8 cellular contexts compared by ENCODE assay signal in the genomic region with DNA sequence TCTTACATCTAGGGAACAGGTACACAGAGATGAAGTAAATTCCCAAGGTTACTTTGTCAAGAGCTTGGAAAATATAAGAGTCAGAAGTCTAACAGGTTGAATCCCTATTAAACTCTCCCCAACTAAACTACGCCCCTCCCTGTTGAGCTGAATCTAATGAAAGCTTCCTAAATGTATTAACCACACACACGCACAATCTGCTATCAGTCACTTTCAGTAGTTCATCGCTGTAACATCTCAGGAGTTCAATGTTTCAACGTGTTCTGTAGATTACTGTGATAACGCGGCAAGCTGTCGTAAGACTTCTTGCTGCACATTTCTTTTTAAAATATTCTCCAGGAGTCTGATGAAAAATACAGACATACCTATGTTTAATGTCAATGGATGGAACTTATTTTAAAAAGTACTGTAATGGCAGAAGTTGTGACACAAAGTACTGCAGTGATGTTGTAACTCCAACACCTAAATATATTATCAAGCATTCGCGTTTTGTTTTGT. TPM values are rescaled to one million over a fixed set of nuclear protein-coding genes. Genes with fewer than 3 reads are reported as not detected.
A peak's percentile ranks its signal among the peaks of the same experiment; 100 is the strongest.
DNase-seq lines count a peak whose midpoint lies in the region; ATAC-seq, FAIRE-seq and TF ChIP-seq lines count a peak whose summit lies in the region.

No MANE protein-coding gene starts in this region.

- H2BK120ac ChIP-seq in mesenchymal stem cell (ENCODE audit: low read depth, low read length): no peak overlapping the region

- H3K4me2 ChIP-seq in Karpas-422 (ENCODE audit: low read depth, low read length, poor library complexity, severe bottlenecking): peak overlapping the region; percentile 87
- H3K4me2 ChIP-seq in mesenchymal stem cell (ENCODE audit: low read length, poor library complexity, severe bottlenecking): peak overlapping the region; percentile 64

- ATAC-seq in GM18873 (IDR thresholded peaks at IDR 0.05; ENCODE audit: low FRiP score, unreplicated experiment): no peak
- no peak for ATAC-seq in HG03280 (IDR thresholded peaks at IDR 0.05; ENCODE audit: unreplicated experiment)

- H3K9ac ChIP-seq in Karpas-422 (ENCODE audit: low read length) (peak overlapping the region; percentile 74), mesenchymal stem cell (ENCODE audit: low read length) (peak overlapping the region; percentile 99)

- H3K4me1 ChIP-seq in Karpas-422 (ENCODE audit: low read length) (peaks cover 20% of the 10 kb centered on the region), mesenchymal stem cell (ENCODE audit: control insufficient read depth, insufficient read depth, low read depth, low read length) (peaks cover 4% of the 10 kb centered on the region)

- no peaks in the 10 kb centered on the region for H3K79me1 ChIP-seq in mesenchymal stem cell (replicated peaks; ENCODE audit: low read length, poor library complexity, severe bottlenecking)

- WGBS in mesenchymal stem cell: 90% methylated on average over 6 of the region's 9 CpGs

- H2BK15ac ChIP-seq in mesenchymal stem cell (ENCODE audit: low read depth, poor library complexity, severe bottlenecking): no peak overlapping the region

- H3K36me3 ChIP-seq in GM06990 (ENCODE audit: control insufficient read depth, insufficient read depth, low read length) (peaks cover 5% of the 10 kb centered on the region), Karpas-422 (ENCODE audit: insufficient read depth, low read length) (peaks cover 38% of the 10 kb centered on the region), mesenchymal stem cell (ENCODE audit: control insufficient read depth in 1 of 2, insufficient read depth in 2 of 2, low read depth in 1 of 2, low read length in 2 of 2) (peaks cover 8 to 26% of the 10 kb centered on the region in 2 experiments)

- no peak overlapping the region for H2AK5ac ChIP-seq in mesenchymal stem cell (ENCODE audit: low read length, severe bottlenecking)

- H3K4me3 ChIP-seq in GM06990 (replicated peaks; ENCODE audit: low read depth, low read length) (peak overlapping the region; percentile 59), Karpas-422 (ENCODE audit: low read length) (peak overlapping the region; percentile 70), mesenchymal stem cell (ENCODE audit: insufficient read depth in 1 of 2, low read depth in 1 of 2, low read length in 2 of 2) (peak overlapping the region in 1 of 2 experiments; percentile 94)

- H3K27ac ChIP-seq in Karpas-422 (ENCODE audit: low read length): peak overlapping the region; percentile 54
- H3K27ac ChIP-seq in angular gyrus (ENCODE audit: low read depth, low read length): peak overlapping the region; percentile 88
- no peak overlapping the region for H3K27ac ChIP-seq in mesenchymal stem cell (ENCODE audit: low read length, poor library complexity, severe bottlenecking)

- peak overlapping the region; percentile 52 for H4K8ac ChIP-seq in mesenchymal stem cell (ENCODE audit: low read length)

- no peak overlapping the region for H3K23ac ChIP-seq in mesenchymal stem cell (ENCODE audit: low read length in 2 of 2)

- no peak overlapping the region for H4K91ac ChIP-seq in mesenchymal stem cell (ENCODE audit: low read length)

- no peak for TF ChIP-seq CTCF in GM06990 (IDR thresholded peaks at IDR 0.05; ENCODE audit: insufficient read depth, low read length, poor library complexity, severe bottlenecking)

- no peak overlapping the region for H2BK5ac ChIP-seq in mesenchymal stem cell (ENCODE audit: low read depth, low read length, poor library complexity, severe bottlenecking)

- H2BK12ac ChIP-seq in mesenchymal stem cell (ENCODE audit: low read length in 2 of 2): no peak overlapping the region

- peaks cover 32% of the 10 kb centered on the region for H4K20me1 ChIP-seq in Karpas-422 (ENCODE audit: insufficient read depth, low read depth, low read length)

- H3K9me2 ChIP-seq in Karpas-422 (replicated peaks; ENCODE audit: insufficient read depth, low read length): no peaks in the 10 kb centered on the region

- FAIRE-seq in GM19239 (lab: Jason Lieb, UNC) (no peak), HTR-8/SVneo (lab: Jason Lieb, UNC) (no peak)

- no peak overlapping the region for H3K14ac ChIP-seq in mesenchymal stem cell (ENCODE audit: low read length in 2 of 2)

- no peak overlapping the region for H3K4ac ChIP-seq in mesenchymal stem cell (ENCODE audit: low read depth in 1 of 2, low read length in 2 of 2)

- peaks cover 44% of the 10 kb centered on the region for H3K79me2 ChIP-seq in Karpas-422 (ENCODE audit: low read length)

- H3K27me3 ChIP-seq in GM06990 (replicated peaks; ENCODE audit: control insufficient read depth, insufficient read depth, low read length) (no peaks in the 10 kb centered on the region), Karpas-422 (ENCODE audit: low read length) (no peaks in the 10 kb centered on the region), mesenchymal stem cell (ENCODE audit: control insufficient read depth in 1 of 2, insufficient read depth in 1 of 2, low read length in 2 of 2) (no peaks in the 10 kb centered on the region)

- no peak overlapping the region for H2AFZ ChIP-seq in Karpas-422 (ENCODE audit: low read length)
- H2AFZ ChIP-seq in mesenchymal stem cell (ENCODE audit: low read depth, low read length): no peak overlapping the region

- no peaks in the 10 kb centered on the region for H3K9me3 ChIP-seq in Karpas-422 (ENCODE audit: low read length)
- no peaks in the 10 kb centered on the region for H3K9me3 ChIP-seq in mesenchymal stem cell (ENCODE audit: control insufficient read depth, low read length)

- DNase-seq in GM06990 (ENCODE audit: extremely low read depth, insufficient read length) (no peak), Karpas-422 (no peak), mesenchymal stem cell (no peak), GM19239 (ENCODE audit: insufficient read length, low spot score) (no peak), HTR-8/SVneo (ENCODE audit: insufficient read length, low spot score) (no peak)

- no peak overlapping the region for H3K18ac ChIP-seq in mesenchymal stem cell (ENCODE audit: low read depth in 1 of 2, low read length in 2 of 2)

RNA-seq across cellular contexts. Expression of a gene that starts 0.6 kb away (rescaled TPM):
- total RNA-seq in Karpas-422 (2014; rRNA removed; shearing (Covaris generic); ENCODE audit: low replicate concordance): 478 and 582 TPM in 2 replicates
- 635 TPM for polyA plus RNA-seq in mesenchymal stem cell (2013, experiment 1 of 2)
- 635 TPM for polyA plus RNA-seq in mesenchymal stem cell (2013, experiment 2 of 2)

RNA-seq across cellular contexts. Expression of a gene that starts 51.7 kb away (rescaled TPM):
- total RNA-seq in Karpas-422 (2014; rRNA removed; shearing (Covaris generic); ENCODE audit: low replicate concordance): 30.5 and 48.5 TPM in 2 replicates
- polyA plus RNA-seq in mesenchymal stem cell (2013, experiment 1 of 2): 126 TPM
- polyA plus RNA-seq in mesenchymal stem cell (2013, experiment 2 of 2): 130 TPM

RNA-seq across cellular contexts. Expression of a gene that starts 52.2 kb away (rescaled TPM):
- total RNA-seq in Karpas-422 (2014; rRNA removed; shearing (Covaris generic); ENCODE audit: low replicate concordance): 34.1 and 63.3 TPM in 2 replicates
- polyA plus RNA-seq in mesenchymal stem cell (2013, experiment 1 of 2): 11.0 TPM
- polyA plus RNA-seq in mesenchymal stem cell (2013, experiment 2 of 2): 10.8 TPM
